20 cellular contexts compared by ENCODE assay signal in genomic region chr5:156581725-156582124, GRCh38.
DNase-seq lines count a peak whose midpoint lies in the region; ATAC-seq and TF ChIP-seq lines count a peak whose summit lies in the region.
"Had no signal": no experiment of that assay in that cellular context is flagged by ENCODE, and none has a peak within 500 bp of the region (broad histone marks: within the 10 kb centered on the region; RNA-seq: fewer than 3 reads in every experiment).

No MANE protein-coding gene starts in this region.

- intact Hi-C loops in esophagus muscularis mucosa (cut with DNase I) (loop anchor here (5.0 kb wide), 1 partner anchor 254 kb away; the partner anchor contains the start of gene SGCD), heart left ventricle (cut with DNase I) (loop anchor here in 4 of 10 donors (5.0 to 10.0 kb wide), 4 partner anchors 103 to 257 kb away; partner anchors contain the start of gene SGCD (in 2 of the 4))

- no peak for TF ChIP-seq CTCF in esophagus muscularis mucosa (IDR thresholded peaks at IDR 0.05)
- TF ChIP-seq CTCF in heart left ventricle (IDR thresholded peaks at IDR 0.05): no peak
- no peak for TF ChIP-seq CTCF in right atrium auricular region (IDR thresholded peaks at IDR 0.05)

- TF ChIP-seq POLR2A in esophagus muscularis mucosa (IDR thresholded peaks at IDR 0.05; ENCODE audit: low read depth) (no peak), heart left ventricle (IDR thresholded peaks at IDR 0.05) (no peak)

- no peak overlapping the region for H3K4me3 ChIP-seq in esophagus muscularis mucosa
- no peak overlapping the region for H3K4me3 ChIP-seq in heart left ventricle
- H3K4me3 ChIP-seq in right atrium auricular region: no peak overlapping the region
- no peak overlapping the region for H3K4me3 ChIP-seq in stomach smooth muscle (ENCODE audit: low read length in 2 of 2)
- H3K4me3 ChIP-seq: BLaER1, GM12878, GM23248, HAP-1 had no signal

- ATAC-seq in heart left ventricle: peak; percentile 6 to 50 (median 14)
- no peak for ATAC-seq in GM19351 (IDR thresholded peaks at IDR 0.05; ENCODE audit: unreplicated experiment)
- ATAC-seq: CD8-positive, alpha-beta T cell; GM12878; HepG2 had no signal

- no peak overlapping the region for H3K9ac ChIP-seq in stomach smooth muscle (ENCODE audit: low read length in 2 of 2)
- H3K9ac ChIP-seq: BLaER1, GM23248 had no signal

- H3K27me3 ChIP-seq in esophagus muscularis mucosa (no peaks in the 10 kb centered on the region), heart left ventricle (no peaks in the 10 kb centered on the region), right atrium auricular region (no peaks in the 10 kb centered on the region), stomach smooth muscle (ENCODE audit: control insufficient read depth in 1 of 2, insufficient read depth in 2 of 2, low read length in 2 of 2) (no peaks in the 10 kb centered on the region)
- H3K27me3 ChIP-seq: BLaER1 had no signal

- H3K27ac ChIP-seq in esophagus muscularis mucosa (replicated peaks in 1 of 4) (peak overlapping the region; percentile 73 to 84 (median 81)), heart left ventricle (peak overlapping the region; percentile 60 to 89 (median 83)), right atrium auricular region (peak overlapping the region; percentile 79 to 93), stomach smooth muscle (ENCODE audit: low read length) (peak overlapping the region; percentile 41)
- H3K27ac ChIP-seq: BLaER1, GM23248 had no signal

- H3K9me3 ChIP-seq in esophagus muscularis mucosa: peaks cover 0 to 15% (median 11%) of the 10 kb centered on the region in 4 donors
- H3K9me3 ChIP-seq in heart left ventricle: peaks cover 0 to 20% (median 0%) of the 10 kb centered on the region in 12 donors
- peaks cover 0 to 5% of the 10 kb centered on the region in 2 donors for H3K9me3 ChIP-seq in right atrium auricular region
- H3K9me3 ChIP-seq in stomach smooth muscle (ENCODE audit: control insufficient read depth in 2 of 2, low read length in 2 of 2): no peaks in the 10 kb centered on the region
- H3K9me3 ChIP-seq: HAP-1 had no signal

- H3K36me3 ChIP-seq in esophagus muscularis mucosa (no peaks in the 10 kb centered on the region), heart left ventricle (no peaks in the 10 kb centered on the region), right atrium auricular region (no peaks in the 10 kb centered on the region), stomach smooth muscle (ENCODE audit: control insufficient read depth in 2 of 2, insufficient read depth in 2 of 2, low read length in 2 of 2) (no peaks in the 10 kb centered on the region)
- H3K36me3 ChIP-seq: BLaER1, HAP-1 had no signal

- WGBS in esophagus muscularis mucosa: 56% methylated on average over 2 of the region's 3 CpGs
- 54 to 64% (median 60%) methylated on average over 3 of the region's 3 CpGs for WGBS in heart left ventricle, 4 donors

- DNase-seq in esophagus muscularis mucosa (ENCODE audit: extremely low spot score) (no peak), heart left ventricle (peak in 2 of 5 donors; percentile 31 to 39), right atrium auricular region (ENCODE audit: low spot score) (no peak), UCSD-AML1 (lab: John Stamatoyannopoulos, UW; ENCODE audit: unreplicated experiment) (no peak), dedifferentiated amniotic fluid mesenchymal stem cell (ENCODE audit: extremely low spot score) (no peak), putamen (ENCODE audit: low spot score) (no peak)
- DNase-seq: 8988T; CD8-positive, alpha-beta T cell; COR-L47; DMS 273 treated with DMSO at 0.1 percent for 48 hours; DMS53; DND-41; EL; GM23248 had no signal

- no peak for TF ChIP-seq EP300 in esophagus muscularis mucosa (IDR thresholded peaks at IDR 0.05)

- H3K4me1 ChIP-seq in esophagus muscularis mucosa (peaks cover 21 to 48% (median 35%) of the 10 kb centered on the region in 4 donors), heart left ventricle (peaks cover 0 to 39% (median 9%) of the 10 kb centered on the region in 12 donors), right atrium auricular region (peaks cover 0 to 33% of the 10 kb centered on the region in 2 donors), stomach smooth muscle (ENCODE audit: control insufficient read depth, insufficient read depth, low read length) (peaks cover 7% of the 10 kb centered on the region)
- H3K4me1 ChIP-seq: BLaER1 had no signal
